Comparison of ENCODE assay signal across 25 cellular contexts in the genomic region with DNA sequence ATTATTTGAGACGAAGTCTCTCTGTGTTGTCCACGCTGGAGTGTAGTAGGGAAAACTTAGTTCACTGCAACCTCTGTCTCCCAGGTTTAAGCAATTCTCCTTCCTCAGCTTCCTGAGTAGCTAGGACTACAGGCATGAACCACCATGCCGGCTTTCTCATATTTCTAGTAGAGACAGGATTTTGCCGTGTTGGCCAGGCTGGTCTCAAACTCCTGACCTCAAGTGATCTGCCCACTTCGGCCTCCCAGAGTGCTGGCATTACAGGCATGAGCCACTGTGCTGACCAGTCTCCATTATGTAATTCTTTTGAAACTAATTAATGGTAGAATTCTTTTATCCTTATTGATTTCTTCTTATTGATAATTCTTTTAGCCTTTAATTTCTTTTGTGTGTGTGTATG. TPM values are rescaled to one million over a fixed set of nuclear protein-coding genes. Genes with fewer than 3 reads are reported as not detected.
"Had no signal": no experiment of that assay in that cellular context is flagged by ENCODE, and none has a peak within 500 bp of the region (broad histone marks: within the 10 kb centered on the region; RNA-seq: fewer than 3 reads in every experiment).

No MANE protein-coding gene starts in this region.

- H3K4me2 ChIP-seq: neural progenitor cell, smooth muscle cell had no signal

- ATAC-seq: natural killer cell; right lobe of liver; stimulated activated memory B cell treated with anti-CD40 and anti-IgM and Interleukin-4, amounts not matched to agents 10 μg/mL and 1 μg/mL and 100 μg/mL, for 72 hours; stimulated activated naive CD8-positive, alpha-beta T cell treated with anti-CD3 and anti-CD28 coated beads, Interleukin-15, amount 100 ng/mL, for 72 hours had no signal

- DNase-seq: islet precursor cell; left ventricle myocardium inferior; naive B cell; natural killer cell; nephron progenitor cell; occipital lobe; ovary; right lobe of liver; stimulated activated CD4-positive, alpha-beta T cell treated with anti-CD3 and anti-CD28 coated beads, Interleukin-1b, Interleukin-23, amount 100 ng/mL, for 48 hours; stimulated activated CD4-positive, alpha-beta T cell treated with anti-CD3 and anti-CD28 coated beads, Interleukin-2, amount 100 ng/mL, for 48 hours; stimulated activated CD4-positive, alpha-beta T cell treated with anti-CD3 and anti-CD28 coated beads, Interleukin-4, amount 100 ng/mL, for 4 hours; stimulated activated CD8-positive, alpha-beta memory T cell treated with anti-CD3 and anti-CD28 coated beads, Interleukin-4, amount 100 ng/mL, for 48 hours; stimulated activated naive CD4-positive, alpha-beta T cell treated with Interleukin-2 at 50 U/mL for 16 hours; stimulated activated naive CD8-positive, alpha-beta T cell treated with anti-CD3 and anti-CD28 coated beads, Interleukin-15, amount 100 ng/mL, for 72 hours; substantia nigra; upper lobe of left lung had no signal

- H3K9me3 ChIP-seq: left ventricle myocardium inferior, neutrophil, ovary, right atrium auricular region, right lobe of liver, vagina had no signal

- H3K27ac ChIP-seq: left ventricle myocardium inferior, neural progenitor cell, neutrophil, ovary, right atrium auricular region, right lobe of liver, tibial nerve, upper lobe of left lung, vagina had no signal

- H3K4me1 ChIP-seq: left ventricle myocardium inferior, neural progenitor cell, right atrium auricular region, right lobe of liver, tibial nerve, upper lobe of left lung, vagina had no signal

- H3K9ac ChIP-seq: neural progenitor cell had no signal

- H3K4me3 ChIP-seq: left ventricle myocardium inferior, lung, neural progenitor cell, ovary, right atrium auricular region, right lobe of liver, smooth muscle cell, tibial nerve, upper lobe of left lung, vagina had no signal

- H3K27me3 ChIP-seq: neural progenitor cell, neutrophil, ovary, right atrium auricular region, right lobe of liver, tibial nerve, upper lobe of left lung, vagina had no signal

- H3K36me3 ChIP-seq: left ventricle myocardium inferior, neural progenitor cell, neutrophil, ovary, right atrium auricular region, right lobe of liver, tibial nerve, upper lobe of left lung, vagina had no signal

- H2AFZ ChIP-seq: neural progenitor cell had no signal

RNA-seq across cellular contexts. Expression of gene PCLO, which starts 32.5 kb away (rescaled TPM):
- total RNA-seq: mononuclear cell, natural killer cell had no signal
